Comparison of ENCODE assay signal across 25 cellular contexts in genomic region chr5:110250790-110251189, GRCh38.
"Had no signal": no experiment of that assay in that cellular context is flagged by ENCODE, and none has a peak within 500 bp of the region (broad histone marks: within the 10 kb centered on the region; RNA-seq: fewer than 3 reads in every experiment).

No MANE protein-coding gene starts in this region.

- H3K4me3 ChIP-seq: ascending aorta, breast epithelium, cardiac muscle cell, colonic mucosa had no signal

- H3K9me3 Mint-ChIP-seq: activated CD4-positive, alpha-beta memory T cell treated with anti-CD3 and anti-CD28 coated beads, Interleukin-2, amount 10 ng/mL, durations not matched to agents 7 days and 5 days; activated CD4-positive, alpha-beta T cell treated with anti-CD3 and anti-CD28 coated beads, Interleukin-2, amount 10 ng/mL, durations not matched to agents 7 days and 5 days; activated naive CD4-positive, alpha-beta T cell treated with anti-CD3 and anti-CD28 coated beads, Interleukin-2, amount 10 ng/mL, durations not matched to agents 7 days and 5 days; activated naive CD4-positive, alpha-beta T cell treated with anti-CD3 and anti-CD28 coated beads, Interleukin-2, amount 50 U/mL, for 72 hours; activated naive CD8-positive, alpha-beta T cell treated with anti-CD3 and anti-CD28 coated beads, Interleukin-2, amount 10 ng/mL, durations not matched to agents 7 days and 5 days; activated T-cell treated with anti-CD3 and anti-CD28 coated beads, Interleukin-2, amount 50 U/mL, for 24 hours; activated T-cell treated with anti-CD3 and anti-CD28 coated beads, Interleukin-2, amount 50 U/mL, for 72 hours had no signal

- H3K36me3 Mint-ChIP-seq: activated naive CD4-positive, alpha-beta T cell treated with anti-CD3 and anti-CD28 coated beads, Interleukin-2, amount 10 ng/mL, durations not matched to agents 7 days and 5 days; activated naive CD4-positive, alpha-beta T cell treated with anti-CD3 and anti-CD28 coated beads, Interleukin-2, amount 50 U/mL, for 72 hours; activated naive CD8-positive, alpha-beta T cell treated with anti-CD3 and anti-CD28 coated beads, Interleukin-2, amount 10 ng/mL, durations not matched to agents 7 days and 5 days; brain had no signal

- H3K9me3 ChIP-seq: ascending aorta, breast epithelium, colonic mucosa had no signal

- DNase-seq: activated CD4-positive, alpha-beta memory T cell treated with anti-CD3 and anti-CD28 coated beads, Interleukin-2, amount 10 ng/mL, durations not matched to agents 7 days and 5 days; activated CD4-positive, alpha-beta T cell treated with anti-CD3 and anti-CD28 coated beads for 1 hour; activated CD4-positive, alpha-beta T cell treated with anti-CD3 and anti-CD28 coated beads for 4 hours; activated CD4-positive, alpha-beta T cell treated with anti-CD3 and anti-CD28 coated beads, Interleukin-2, amount 10 ng/mL, durations not matched to agents 7 days and 5 days; activated CD4-positive, alpha-beta T cell treated with anti-CD3 and anti-CD28 coated beads, Interleukin-2, amount 50 U/mL, for 4 hours; activated CD8-positive, alpha-beta memory T cell treated with anti-CD3 and anti-CD28 coated beads, Interleukin-2, amount 50 U/mL, for 48 hours; activated gamma-delta T cell; activated naive CD4-positive, alpha-beta T cell; activated naive CD4-positive, alpha-beta T cell treated with anti-CD3 and anti-CD28 coated beads, Interleukin-2, amount 10 ng/mL, durations not matched to agents 7 days and 5 days; activated naive CD8-positive, alpha-beta T cell treated with anti-CD3 and anti-CD28 coated beads, Interleukin-2, amount 10 ng/mL, durations not matched to agents 7 days and 5 days; activated T-cell treated with anti-CD3 and anti-CD28 coated beads for 4 hours; activated T-cell treated with anti-CD3 and anti-CD28 coated beads, Interleukin-2, amount 50 U/mL, for 24 hours; activated T-cell treated with anti-CD3 and anti-CD28 coated beads, Interleukin-2, amount 50 U/mL, for 72 hours; central memory CD4-positive, alpha-beta T cell; cerebellar nuclear complex; colonic mucosa; effector CD8-positive, alpha-beta T cell; foreskin fibroblast; T-helper 2 cell had no signal

- H3K4me1 ChIP-seq: ascending aorta, breast epithelium, colonic mucosa had no signal

- H3K27ac ChIP-seq: ascending aorta, breast epithelium, cardiac muscle cell, colonic mucosa had no signal

- H3K36me3 ChIP-seq: ascending aorta, breast epithelium, cardiac muscle cell, colonic mucosa had no signal

- H3K27me3 Mint-ChIP-seq: activated CD4-positive, alpha-beta memory T cell treated with anti-CD3 and anti-CD28 coated beads, Interleukin-2, amount 10 ng/mL, durations not matched to agents 7 days and 5 days; activated naive CD4-positive, alpha-beta T cell treated with anti-CD3 and anti-CD28 coated beads, Interleukin-2, amount 10 ng/mL, durations not matched to agents 7 days and 5 days; activated naive CD8-positive, alpha-beta T cell treated with anti-CD3 and anti-CD28 coated beads, Interleukin-2, amount 10 ng/mL, durations not matched to agents 7 days and 5 days; activated T-cell treated with anti-CD3 and anti-CD28 coated beads, Interleukin-2, amount 50 U/mL, for 24 hours had no signal

- ATAC-seq: activated naive CD4-positive, alpha-beta T cell treated with anti-CD3 and anti-CD28 coated beads, Interleukin-2, amount 50 U/mL, for 72 hours; activated T-cell treated with anti-CD3 and anti-CD28 coated beads, Interleukin-2, amount 50 U/mL, for 72 hours; esophagus mucosa had no signal

- H3K4me3 Mint-ChIP-seq: activated CD4-positive, alpha-beta memory T cell treated with anti-CD3 and anti-CD28 coated beads, Interleukin-2, amount 10 ng/mL, durations not matched to agents 7 days and 5 days; activated CD4-positive, alpha-beta T cell treated with anti-CD3 and anti-CD28 coated beads, Interleukin-2, amount 10 ng/mL, durations not matched to agents 7 days and 5 days; activated naive CD4-positive, alpha-beta T cell treated with anti-CD3 and anti-CD28 coated beads, Interleukin-2, amount 10 ng/mL, durations not matched to agents 7 days and 5 days; activated naive CD8-positive, alpha-beta T cell treated with anti-CD3 and anti-CD28 coated beads, Interleukin-2, amount 10 ng/mL, durations not matched to agents 7 days and 5 days; activated T-cell treated with anti-CD3 and anti-CD28 coated beads, Interleukin-2, amount 50 U/mL, for 24 hours; activated T-cell treated with anti-CD3 and anti-CD28 coated beads, Interleukin-2, amount 50 U/mL, for 72 hours; brain had no signal

- H3K4me1 Mint-ChIP-seq: activated CD4-positive, alpha-beta memory T cell treated with anti-CD3 and anti-CD28 coated beads, Interleukin-2, amount 10 ng/mL, durations not matched to agents 7 days and 5 days; activated CD4-positive, alpha-beta T cell treated with anti-CD3 and anti-CD28 coated beads, Interleukin-2, amount 10 ng/mL, durations not matched to agents 7 days and 5 days; activated naive CD4-positive, alpha-beta T cell treated with anti-CD3 and anti-CD28 coated beads, Interleukin-2, amount 10 ng/mL, durations not matched to agents 7 days and 5 days; activated naive CD8-positive, alpha-beta T cell treated with anti-CD3 and anti-CD28 coated beads, Interleukin-2, amount 10 ng/mL, durations not matched to agents 7 days and 5 days had no signal

- H3K27ac Mint-ChIP-seq: activated CD4-positive, alpha-beta memory T cell treated with anti-CD3 and anti-CD28 coated beads, Interleukin-2, amount 10 ng/mL, durations not matched to agents 7 days and 5 days; activated CD4-positive, alpha-beta T cell treated with anti-CD3 and anti-CD28 coated beads, Interleukin-2, amount 10 ng/mL, durations not matched to agents 7 days and 5 days; activated naive CD4-positive, alpha-beta T cell treated with anti-CD3 and anti-CD28 coated beads, Interleukin-2, amount 10 ng/mL, durations not matched to agents 7 days and 5 days; activated naive CD4-positive, alpha-beta T cell treated with anti-CD3 and anti-CD28 coated beads, Interleukin-2, amount 50 U/mL, for 72 hours; activated naive CD8-positive, alpha-beta T cell treated with anti-CD3 and anti-CD28 coated beads, Interleukin-2, amount 10 ng/mL, durations not matched to agents 7 days and 5 days; activated T-cell treated with anti-CD3 and anti-CD28 coated beads, Interleukin-2, amount 50 U/mL, for 24 hours; activated T-cell treated with anti-CD3 and anti-CD28 coated beads, Interleukin-2, amount 50 U/mL, for 72 hours had no signal

- H3K27me3 ChIP-seq: ascending aorta, breast epithelium, cardiac muscle cell, colonic mucosa had no signal
